11 cellular contexts compared by ENCODE assay signal in the genomic region with DNA sequence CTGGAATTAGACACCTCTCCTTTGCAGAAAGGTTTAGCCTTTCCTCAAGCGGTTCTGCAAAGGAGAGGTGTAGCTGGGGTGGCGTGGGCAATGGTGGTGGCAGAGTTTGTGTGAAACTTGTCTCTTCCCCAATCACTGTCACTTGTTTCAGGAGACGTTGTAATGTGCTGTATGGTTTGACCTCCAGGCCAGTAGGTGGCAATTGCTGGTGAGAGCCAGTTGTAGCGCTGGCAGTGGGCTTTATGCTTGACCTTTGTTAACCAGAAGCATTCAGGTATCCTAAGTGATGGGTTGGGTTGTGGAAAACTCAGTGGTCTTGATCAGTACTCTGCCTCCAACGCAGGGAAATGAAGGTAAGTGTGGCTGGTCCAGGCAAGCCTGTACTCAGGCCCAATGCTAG. TPM values are rescaled to one million over a fixed set of nuclear protein-coding genes. Genes with fewer than 3 reads are reported as not detected.
"Had no signal": no experiment of that assay in that cellular context is flagged by ENCODE, and none has a peak within 500 bp of the region (broad histone marks: within the 10 kb centered on the region; RNA-seq: fewer than 3 reads in every experiment).

No MANE protein-coding gene starts in this region.

- H3K27ac Mint-ChIP-seq: activated naive CD4-positive, alpha-beta T cell treated with anti-CD3 and anti-CD28 coated beads, Interleukin-2, amount 50 U/mL, for 24 hours; stimulated activated naive CD8-positive, alpha-beta T cell treated with anti-CD3 and anti-CD28 coated beads, Interleukin-15, Interleukin-2, amounts not matched to agents 100 ng/mL and 50 ng/mL, for 24 hours had no signal

- H3K36me3 Mint-ChIP-seq: activated naive CD4-positive, alpha-beta T cell treated with anti-CD3 and anti-CD28 coated beads, Interleukin-2, amount 50 U/mL, for 24 hours; naive thymus-derived CD8-positive, alpha-beta T cell had no signal

- H3K4me3 ChIP-seq: cardiac muscle cell, smooth muscle cell, suprapubic skin had no signal

- H3K4me1 ChIP-seq: suprapubic skin had no signal

- H3K27me3 ChIP-seq: cardiac muscle cell, neutrophil had no signal

- FAIRE-seq: islet of Langerhans had no signal

- H3K9me3 Mint-ChIP-seq: activated naive CD4-positive, alpha-beta T cell treated with anti-CD3 and anti-CD28 coated beads, Interleukin-2, amount 50 U/mL, for 24 hours; activated T-cell treated with anti-CD3 and anti-CD28 coated beads, Interleukin-2, amount 50 U/mL, for 4 hours; naive thymus-derived CD8-positive, alpha-beta T cell had no signal

- H3K27ac ChIP-seq: cardiac muscle cell, neutrophil, suprapubic skin had no signal

- H3K9me3 ChIP-seq: neutrophil, suprapubic skin had no signal

- H3K36me3 ChIP-seq: cardiac muscle cell, neutrophil, suprapubic skin had no signal

- H3K4me3 Mint-ChIP-seq: activated naive CD4-positive, alpha-beta T cell treated with anti-CD3 and anti-CD28 coated beads, Interleukin-2, amount 50 U/mL, for 24 hours; activated T-cell treated with anti-CD3 and anti-CD28 coated beads, Interleukin-2, amount 50 U/mL, for 4 hours; stimulated activated naive CD8-positive, alpha-beta T cell treated with anti-CD3 and anti-CD28 coated beads, Interleukin-15, Interleukin-2, amounts not matched to agents 100 ng/mL and 50 ng/mL, for 24 hours had no signal

- DNase-seq: right cardiac atrium had no signal

- H3K4me2 ChIP-seq: smooth muscle cell had no signal

RNA-seq across cellular contexts. Expression of a gene that starts 12.7 kb away (rescaled TPM):
- total RNA-seq: activated T-cell treated with anti-CD3 and anti-CD28 coated beads, Interleukin-2, amount 50 U/mL, for 4 hours; cardiac muscle cell; lung microvascular endothelial cell; naive thymus-derived CD8-positive, alpha-beta T cell; smooth muscle cell; suprapubic skin had no signal
- polyA plus RNA-seq: cardiac muscle cell, smooth muscle cell had no signal

RNA-seq across cellular contexts. Expression of a gene that starts 13.3 kb away (rescaled TPM):
- total RNA-seq: activated T-cell treated with anti-CD3 and anti-CD28 coated beads, Interleukin-2, amount 50 U/mL, for 4 hours; cardiac muscle cell; lung microvascular endothelial cell; right cardiac atrium; smooth muscle cell had no signal
- polyA plus RNA-seq: cardiac muscle cell; naive thymus-derived CD8-positive, alpha-beta T cell; right cardiac atrium; smooth muscle cell had no signal

RNA-seq across cellular contexts. Expression of a gene that starts 39.1 kb away (rescaled TPM):
- total RNA-seq: cardiac muscle cell, lung microvascular endothelial cell, smooth muscle cell had no signal
- polyA plus RNA-seq: cardiac muscle cell, smooth muscle cell had no signal

RNA-seq across cellular contexts. Expression of a gene that starts 44.7 kb away (rescaled TPM):
- total RNA-seq: activated T-cell treated with anti-CD3 and anti-CD28 coated beads, Interleukin-2, amount 50 U/mL, for 4 hours; cardiac muscle cell; lung microvascular endothelial cell; smooth muscle cell had no signal
- polyA plus RNA-seq: cardiac muscle cell; naive thymus-derived CD8-positive, alpha-beta T cell; smooth muscle cell had no signal
